In the genomic region with DNA sequence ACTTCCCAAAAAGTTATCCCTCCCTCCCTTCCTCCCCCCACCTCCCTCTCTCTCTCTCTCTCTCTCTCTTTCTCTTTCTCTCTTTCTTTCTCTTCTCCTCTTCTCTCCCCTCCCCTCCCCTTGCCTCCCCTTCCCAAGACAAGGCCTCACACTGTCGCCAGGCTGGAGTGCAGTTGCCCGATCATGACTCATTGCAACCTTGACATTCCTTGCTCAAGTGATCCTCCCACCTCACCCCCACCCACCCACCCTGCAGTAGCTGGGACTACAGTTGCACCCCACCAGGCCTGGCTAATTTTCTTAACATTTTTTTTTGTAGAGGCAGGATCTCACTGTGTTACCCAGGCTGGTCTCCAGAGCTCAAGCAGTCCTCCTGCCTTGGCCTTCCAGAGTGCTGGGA, we compare ENCODE assay signal across 1 cellular context.
TF ChIP-seq lines count a peak whose summit lies in the region.

No MANE protein-coding gene starts in this region.

TF ChIP-seq in HepG2, 621 proteins besides CTCF, POLR2A, EP300 and RAD21:
- no peak for TF ChIP-seq ZNF619 (CRISPR knock-in tag; IDR thresholded peaks at IDR 0.05)
- TF ChIP-seq FOSL2 (CRISPR knock-in tag; IDR thresholded peaks at IDR 0.05): peak; percentile 73
- no peak for TF ChIP-seq MTA1 (CRISPR knock-in tag; IDR thresholded peaks at IDR 0.05; ENCODE audit: borderline replicate concordance)
- no peak for TF ChIP-seq CCAR2 (optimal IDR thresholded peaks at IDR 0.05; ENCODE audit: low read depth, low read length)
- TF ChIP-seq, protein P1, sequence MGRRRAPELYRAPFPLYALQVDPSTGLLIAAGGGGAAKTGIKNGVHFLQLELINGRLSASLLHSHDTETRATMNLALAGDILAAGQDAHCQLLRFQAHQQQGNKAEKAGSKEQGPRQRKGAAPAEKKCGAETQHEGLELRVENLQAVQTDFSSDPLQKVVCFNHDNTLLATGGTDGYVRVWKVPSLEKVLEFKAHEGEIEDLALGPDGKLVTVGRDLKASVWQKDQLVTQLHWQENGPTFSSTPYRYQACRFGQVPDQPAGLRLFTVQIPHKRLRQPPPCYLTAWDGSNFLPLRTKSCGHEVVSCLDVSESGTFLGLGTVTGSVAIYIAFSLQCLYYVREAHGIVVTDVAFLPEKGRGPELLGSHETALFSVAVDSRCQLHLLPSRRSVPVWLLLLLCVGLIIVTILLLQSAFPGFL (CRISPR knock-in tag; IDR thresholded peaks at IDR 0.05): no peak
- TF ChIP-seq PRPF4 (IDR thresholded peaks at IDR 0.05; ENCODE audit: low read depth, low read length, poor library complexity, severe bottlenecking): no peak
- no peak for TF ChIP-seq SUZ12 (IDR thresholded peaks at IDR 0.05; ENCODE audit: low read depth, low read length)
- TF ChIP-seq, protein P2, sequence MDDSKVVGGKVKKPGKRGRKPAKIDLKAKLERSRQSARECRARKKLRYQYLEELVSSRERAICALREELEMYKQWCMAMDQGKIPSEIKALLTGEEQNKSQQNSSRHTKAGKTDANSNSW (CRISPR knock-in tag; IDR thresholded peaks at IDR 0.05; ENCODE audit: borderline replicate concordance): no peak
- TF ChIP-seq SOX13 (IDR thresholded peaks at IDR 0.05): no peak
- TF ChIP-seq SOX13 (CRISPR knock-in tag; conservative IDR thresholded peaks at IDR 0.05 in 1 of 2, IDR thresholded peaks at IDR 0.05 in 1 of 2): no peak
- no peak for TF ChIP-seq ISX (CRISPR knock-in tag; conservative IDR thresholded peaks at IDR 0.05)
- no peak for TF ChIP-seq LCORL (IDR thresholded peaks at IDR 0.05)
- no peak for TF ChIP-seq LCORL (CRISPR knock-in tag; IDR thresholded peaks at IDR 0.05)
- no peak for TF ChIP-seq ERF (CRISPR knock-in tag; IDR thresholded peaks at IDR 0.05)
- TF ChIP-seq, protein P3, sequence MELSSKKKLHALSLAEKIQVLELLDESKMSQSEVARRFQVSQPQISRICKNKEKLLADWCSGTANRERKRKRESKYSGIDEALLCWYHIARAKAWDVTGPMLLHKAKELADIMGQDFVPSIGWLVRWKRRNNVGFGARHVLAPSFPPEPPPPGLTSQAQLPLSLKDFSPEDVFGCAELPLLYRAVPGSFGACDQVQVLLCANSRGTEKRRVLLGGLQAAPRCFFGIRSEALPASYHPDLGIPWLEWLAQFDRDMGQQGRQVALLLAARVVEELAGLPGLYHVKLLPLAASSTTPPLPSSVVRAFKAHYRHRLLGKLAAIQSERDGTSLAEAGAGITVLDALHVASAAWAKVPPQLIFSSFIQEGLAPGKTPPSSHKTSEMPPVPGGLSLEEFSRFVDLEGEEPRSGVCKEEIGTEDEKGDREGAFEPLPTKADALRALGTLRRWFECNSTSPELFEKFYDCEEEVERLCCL (CRISPR knock-in tag; IDR thresholded peaks at IDR 0.05; ENCODE audit: borderline replicate concordance): no peak
- TF ChIP-seq, protein P4, sequence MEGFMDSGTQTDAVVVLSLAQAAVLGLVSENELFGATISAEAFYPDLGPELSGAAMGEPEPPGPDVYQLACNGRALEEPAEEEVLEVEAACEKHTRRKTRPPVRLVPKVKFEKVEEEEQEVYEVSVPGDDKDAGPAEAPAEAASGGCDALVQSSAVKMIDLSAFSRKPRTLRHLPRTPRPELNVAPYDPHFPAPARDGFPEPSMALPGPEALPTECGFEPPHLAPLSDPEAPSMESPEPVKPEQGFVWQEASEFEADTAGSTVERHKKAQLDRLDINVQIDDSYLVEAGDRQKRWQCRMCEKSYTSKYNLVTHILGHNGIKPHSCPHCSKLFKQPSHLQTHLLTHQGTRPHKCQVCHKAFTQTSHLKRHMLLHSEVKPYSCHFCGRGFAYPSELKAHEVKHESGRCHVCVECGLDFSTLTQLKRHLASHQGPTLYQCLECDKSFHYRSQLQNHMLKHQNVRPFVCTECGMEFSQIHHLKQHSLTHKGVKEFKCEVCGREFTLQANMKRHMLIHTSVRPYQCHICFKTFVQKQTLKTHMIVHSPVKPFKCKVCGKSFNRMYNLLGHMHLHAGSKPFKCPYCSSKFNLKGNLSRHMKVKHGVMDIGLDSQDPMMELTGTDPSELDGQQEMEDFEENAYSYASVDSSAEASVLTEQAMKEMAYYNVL (CRISPR knock-in tag; IDR thresholded peaks at IDR 0.05; ENCODE audit: borderline replicate concordance): 0 out of 2 replicates have a peak, but pooled peaks have one; percentile 28
- TF ChIP-seq TRIM24 (CRISPR knock-in tag; IDR thresholded peaks at IDR 0.05): no peak
- no peak for TF ChIP-seq TARDBP (CRISPR knock-in tag; IDR thresholded peaks at IDR 0.05)
- TF ChIP-seq, protein P5, sequence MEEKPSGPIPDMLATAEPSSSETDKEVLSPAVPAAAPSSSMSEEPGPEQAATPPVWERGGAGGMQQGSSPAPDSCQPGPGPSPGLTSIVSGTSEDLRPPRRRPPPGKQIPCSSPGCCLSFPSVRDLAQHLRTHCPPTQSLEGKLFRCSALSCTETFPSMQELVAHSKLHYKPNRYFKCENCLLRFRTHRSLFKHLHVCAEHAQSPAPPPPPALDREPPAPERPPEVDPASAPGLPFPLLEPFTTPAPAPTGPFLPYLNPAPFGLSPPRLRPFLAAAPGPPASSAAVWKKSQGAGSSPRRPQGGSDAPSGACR (CRISPR knock-in tag; IDR thresholded peaks at IDR 0.05): no peak
- no peak for TF ChIP-seq ZSCAN9 (CRISPR knock-in tag; IDR thresholded peaks at IDR 0.05; ENCODE audit: borderline replicate concordance)
- no peak for TF ChIP-seq ZNF331 (CRISPR knock-in tag; IDR thresholded peaks at IDR 0.05)
- TF ChIP-seq, protein P6, sequence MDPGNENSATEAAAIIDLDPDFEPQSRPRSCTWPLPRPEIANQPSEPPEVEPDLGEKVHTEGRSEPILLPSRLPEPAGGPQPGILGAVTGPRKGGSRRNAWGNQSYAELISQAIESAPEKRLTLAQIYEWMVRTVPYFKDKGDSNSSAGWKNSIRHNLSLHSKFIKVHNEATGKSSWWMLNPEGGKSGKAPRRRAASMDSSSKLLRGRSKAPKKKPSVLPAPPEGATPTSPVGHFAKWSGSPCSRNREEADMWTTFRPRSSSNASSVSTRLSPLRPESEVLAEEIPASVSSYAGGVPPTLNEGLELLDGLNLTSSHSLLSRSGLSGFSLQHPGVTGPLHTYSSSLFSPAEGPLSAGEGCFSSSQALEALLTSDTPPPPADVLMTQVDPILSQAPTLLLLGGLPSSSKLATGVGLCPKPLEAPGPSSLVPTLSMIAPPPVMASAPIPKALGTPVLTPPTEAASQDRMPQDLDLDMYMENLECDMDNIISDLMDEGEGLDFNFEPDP (CRISPR knock-in tag; conservative IDR thresholded peaks at IDR 0.05): no peak
- no peak for TF ChIP-seq RFXAP (CRISPR knock-in tag; IDR thresholded peaks at IDR 0.05; ENCODE audit: borderline replicate concordance)
- TF ChIP-seq ZSCAN12 (CRISPR knock-in tag; IDR thresholded peaks at IDR 0.05): no peak
- no peak for TF ChIP-seq ZNF33A (CRISPR knock-in tag; IDR thresholded peaks at IDR 0.05; ENCODE audit: borderline replicate concordance)
- TF ChIP-seq GTF3A (CRISPR knock-in tag; conservative IDR thresholded peaks at IDR 0.05): no peak
- TF ChIP-seq ZFY (CRISPR knock-in tag; IDR thresholded peaks at IDR 0.05): no peak
- TF ChIP-seq TEAD3 (CRISPR knock-in tag; optimal IDR thresholded peaks at IDR 0.05; ENCODE audit: borderline replicate concordance): peak; percentile 24
TF ChIP-seq in HepG2: peak in this region for 3.
